In genomic region chr17:8689916-8690315, GRCh38 we compare ENCODE assay signal across 12 cellular contexts. TPM values are rescaled to one million over a fixed set of nuclear protein-coding genes. Genes with fewer than 3 reads are reported as not detected.
"Had no signal": no experiment of that assay in that cellular context is flagged by ENCODE, and none has a peak within 500 bp of the region (broad histone marks: within the 10 kb centered on the region; RNA-seq: fewer than 3 reads in every experiment).

No MANE protein-coding gene starts in this region.

RNA-seq across cellular contexts. Expression of gene CCDC42, which starts 54.7 kb away (rescaled TPM):
- total RNA-seq: stomach, subcutaneous adipose tissue, suprapubic skin, temporal lobe, thyroid gland, tibial nerve, transverse colon, upper lobe of right lung, ureter, urinary bladder, uterus, vagina had no signal
- polyA plus RNA-seq: stomach had no signal
